In the genomic region with DNA sequence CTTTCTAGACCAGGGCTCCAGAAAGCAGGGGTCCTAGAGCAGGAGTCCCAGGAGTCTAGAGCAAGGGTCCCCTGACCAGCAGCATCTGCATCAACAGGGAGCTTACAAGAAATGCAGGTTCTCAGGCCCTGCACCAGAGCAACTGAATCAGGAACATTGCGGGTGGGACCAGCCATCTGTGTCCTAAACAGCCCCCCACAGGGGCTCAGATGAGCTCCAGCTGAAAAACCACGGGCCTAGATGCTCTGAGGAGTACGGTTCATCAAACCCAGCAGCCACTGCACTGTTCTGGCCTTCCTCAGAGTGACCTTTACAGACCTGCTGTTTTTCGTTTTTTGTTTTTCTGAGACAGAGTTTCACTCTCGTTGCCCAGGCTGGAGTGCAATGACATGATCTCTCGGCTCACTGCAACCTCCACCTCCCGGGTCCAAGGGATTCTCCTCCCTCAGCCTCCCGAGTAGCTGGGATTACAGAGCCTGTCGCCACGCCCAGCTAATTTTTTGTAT, we compare ENCODE assay signal across 26 cellular contexts.
"Had no signal": no experiment of that assay in that cellular context is flagged by ENCODE, and none has a peak within 500 bp of the region (broad histone marks: within the 10 kb centered on the region; RNA-seq: fewer than 3 reads in every experiment).

No MANE protein-coding gene starts in this region.

- H3K4me2 ChIP-seq: PC-9, SK-N-SH had no signal

- H3K4me3 Mint-ChIP-seq: activated CD4-positive, alpha-beta T cell treated with anti-CD3 and anti-CD28 coated beads, Interleukin-2, amount 10 ng/mL, durations not matched to agents 24 days and 14 days; activated CD8-positive, alpha-beta T cell treated with anti-CD3 and anti-CD28 coated beads for 36 hours; activated naive CD4-positive, alpha-beta T cell treated with anti-CD3 and anti-CD28 coated beads, Interleukin-2, amount 50 U/mL, for 24 hours; activated T-cell treated with anti-CD3 and anti-CD28 coated beads, Interleukin-2, amount 50 U/mL, for 72 hours; activated T-helper 17 cell treated with anti-CD3 and anti-CD28 coated beads, Interleukin-2, amount 50 U/mL, for 72 hours; T-helper 1 cell treated with Interleukin-12 subunit alpha and Interleukin-12 subunit beta and Interleukin-4 antibody, amounts not matched to agents 30 μg/mL and 1 μg/mL, for 36 hours; T-helper 2 cell treated with Interferon-gamma antibody and Interleukin-4, amounts not matched to agents 5 μg/mL and 100 μg/mL, for 36 hours had no signal

- H3K9me3 Mint-ChIP-seq: activated CD4-positive, alpha-beta T cell treated with anti-CD3 and anti-CD28 coated beads, Interleukin-2, amount 10 ng/mL, durations not matched to agents 24 days and 14 days; activated CD8-positive, alpha-beta T cell treated with anti-CD3 and anti-CD28 coated beads for 36 hours; activated naive CD4-positive, alpha-beta T cell treated with anti-CD3 and anti-CD28 coated beads, Interleukin-2, amount 50 U/mL, for 24 hours; activated T-cell treated with anti-CD3 and anti-CD28 coated beads, Interleukin-2, amount 50 U/mL, for 72 hours; activated T-helper 17 cell treated with anti-CD3 and anti-CD28 coated beads, Interleukin-2, amount 50 U/mL, for 72 hours; T-helper 1 cell treated with Interleukin-12 subunit alpha and Interleukin-12 subunit beta and Interleukin-4 antibody, amounts not matched to agents 30 μg/mL and 1 μg/mL, for 36 hours; T-helper 2 cell treated with Interferon-gamma antibody and Interleukin-4, amounts not matched to agents 5 μg/mL and 100 μg/mL, for 36 hours had no signal

- H2AFZ ChIP-seq: PC-9 had no signal

- H3K36me3 ChIP-seq: adrenal gland, breast epithelium, SJSA1 had no signal

- H3K27ac ChIP-seq: adrenal gland, body of pancreas, breast epithelium, PC-9, SJSA1 had no signal

- H3K4me1 Mint-ChIP-seq: activated CD4-positive, alpha-beta T cell treated with anti-CD3 and anti-CD28 coated beads, Interleukin-2, amount 10 ng/mL, durations not matched to agents 24 days and 14 days; activated naive CD4-positive, alpha-beta T cell treated with anti-CD3 and anti-CD28 coated beads, Interleukin-2, amount 50 U/mL, for 24 hours; activated T-helper 17 cell treated with anti-CD3 and anti-CD28 coated beads, Interleukin-2, amount 50 U/mL, for 72 hours had no signal

- H3K36me3 Mint-ChIP-seq: activated naive CD4-positive, alpha-beta T cell treated with anti-CD3 and anti-CD28 coated beads, Interleukin-2, amount 50 U/mL, for 24 hours had no signal

- H3K4me3 ChIP-seq: adrenal gland, body of pancreas, breast epithelium, PC-9, SJSA1 had no signal

- H3K9me3 ChIP-seq: adrenal gland, body of pancreas, breast epithelium, SJSA1, SK-N-SH had no signal

- H3K27me3 ChIP-seq: adrenal gland, body of pancreas, breast epithelium, SJSA1 had no signal

- ATAC-seq: activated CD8-positive, alpha-beta T cell treated with anti-CD3 and anti-CD28 coated beads for 36 hours; activated T-cell treated with anti-CD3 and anti-CD28 coated beads, Interleukin-2, amount 50 U/mL, for 72 hours; activated T-helper 17 cell treated with anti-CD3 and anti-CD28 coated beads, Interleukin-2, amount 50 U/mL, for 72 hours; body of pancreas had no signal

- H3K9ac ChIP-seq: SK-N-SH had no signal

- DNase-seq: activated CD4-positive, alpha-beta T cell treated with anti-CD3 and anti-CD28 coated beads, Interleukin-2, amount 10 ng/mL, durations not matched to agents 24 days and 14 days; activated CD4-positive, alpha-beta T cell treated with anti-CD3 and anti-CD28 coated beads, Interleukin-2, amount 50 U/mL, for 4 hours; activated CD8-positive, alpha-beta T cell treated with anti-CD3 and anti-CD28 coated beads for 36 hours; activated effector memory CD4-positive, alpha-beta T cell treated with anti-CD3 and anti-CD28 coated beads, Interleukin-2, amount 50 U/mL, for 16 hours; activated naive CD4-positive, alpha-beta T cell; activated T-cell treated with anti-CD3 and anti-CD28 coated beads, Interleukin-2, amount 50 U/mL, for 1 hour; activated T-cell treated with anti-CD3 and anti-CD28 coated beads, Interleukin-2, amount 50 U/mL, for 72 hours; adrenal gland; body of pancreas; Karpas-422; NCI-H1105; NCI-H1436; NCI-H1694; NCI-H1930; NCI-H2081 treated with DMSO at 0.1 percent for 48 hours; NCI-H226; NCI-H526; NCI-H748 treated with DMSO at 0.1 percent for 48 hours; PC-9; SK-N-SH had no signal

- H3K4me1 ChIP-seq: adrenal gland, breast epithelium, SJSA1 had no signal

- H3K27me3 Mint-ChIP-seq: activated T-helper 17 cell treated with anti-CD3 and anti-CD28 coated beads, Interleukin-2, amount 50 U/mL, for 72 hours had no signal

- H3K27ac Mint-ChIP-seq: activated CD4-positive, alpha-beta T cell treated with anti-CD3 and anti-CD28 coated beads, Interleukin-2, amount 10 ng/mL, durations not matched to agents 24 days and 14 days; activated CD8-positive, alpha-beta T cell treated with anti-CD3 and anti-CD28 coated beads for 36 hours; activated naive CD4-positive, alpha-beta T cell treated with anti-CD3 and anti-CD28 coated beads, Interleukin-2, amount 50 U/mL, for 24 hours; activated T-cell treated with anti-CD3 and anti-CD28 coated beads, Interleukin-2, amount 50 U/mL, for 72 hours; activated T-helper 17 cell treated with anti-CD3 and anti-CD28 coated beads, Interleukin-2, amount 50 U/mL, for 72 hours; T-helper 1 cell treated with Interleukin-12 subunit alpha and Interleukin-12 subunit beta and Interleukin-4 antibody, amounts not matched to agents 30 μg/mL and 1 μg/mL, for 36 hours; T-helper 2 cell treated with Interferon-gamma antibody and Interleukin-4, amounts not matched to agents 5 μg/mL and 100 μg/mL, for 36 hours had no signal
